2 cellular contexts compared by ENCODE assay signal in genomic region chr14:100012928-100013327, GRCh38.
TF ChIP-seq lines count a peak whose summit lies in the region.

No MANE protein-coding gene starts in this region.

TF ChIP-seq in IMR-90, 13 proteins besides CTCF, POLR2A, EP300 and RAD21:
- TF ChIP-seq CEBPB (IDR thresholded peaks at IDR 0.05; ENCODE audit: low read depth, low read length) (no peak), USF2 (IDR thresholded peaks at IDR 0.05; ENCODE audit: low read depth, low read length) (no peak), SMC3 (IDR thresholded peaks at IDR 0.05; ENCODE audit: low read depth, low read length) (no peak), NFE2L2 (IDR thresholded peaks at IDR 0.05; ENCODE audit: low read depth, low read length) (no peak), RFX5 (IDR thresholded peaks at IDR 0.05; ENCODE audit: low read depth, low read length) (no peak), MAZ (IDR thresholded peaks at IDR 0.05; ENCODE audit: borderline replicate concordance, low read depth, low read length) (no peak), CHD1 (IDR thresholded peaks at IDR 0.05; ENCODE audit: low read depth, low read length) (no peak), FOS (IDR thresholded peaks at IDR 0.05; ENCODE audit: low read depth, low read length) (no peak), ELK1 (IDR thresholded peaks at IDR 0.05; ENCODE audit: borderline replicate concordance, low read depth, low read length) (no peak), MAFK (IDR thresholded peaks at IDR 0.05; ENCODE audit: low read depth, low read length) (no peak), BHLHE40 (IDR thresholded peaks at IDR 0.05; ENCODE audit: low read depth, low read length) (no peak), RCOR1 (IDR thresholded peaks at IDR 0.05; ENCODE audit: insufficient replicate concordance, low read length) (no peak), MXI1 (IDR thresholded peaks at IDR 0.05; ENCODE audit: borderline replicate concordance, low read depth, low read length) (no peak)

TF ChIP-seq in GM12878, 131 proteins besides CTCF, POLR2A, EP300 and RAD21:
- TF ChIP-seq SKIL (IDR thresholded peaks at IDR 0.05; ENCODE audit: low read depth, poor library complexity, severe bottlenecking) (no peak), IKZF2 (IDR thresholded peaks at IDR 0.05) (0 out of 4 replicates have a peak, but pooled peaks of 1 of the 2 experiments have one; percentile 24), PAX8 (IDR thresholded peaks at IDR 0.05) (no peak), MEF2B (IDR thresholded peaks at IDR 0.05; ENCODE audit: partially characterized antibody, poor library complexity, severe bottlenecking) (peak; percentile 95), POU2F2 (IDR thresholded peaks at IDR 0.05; ENCODE audit: borderline replicate concordance, low read depth, low read length) (peak; percentile 44; the same call in 1 of the 3 replicates), ESRRA (IDR thresholded peaks at IDR 0.05; ENCODE audit: low read length) (no peak), ATF2 (IDR thresholded peaks at IDR 0.05; ENCODE audit: low read length) (0 out of 2 replicates have a peak, but pooled peaks have one; percentile 13)
TF ChIP-seq in GM12878: peak in this region for 4.
